In genomic region chr21:15679630-15680029, GRCh38 we compare ENCODE assay signal across 1 cellular context.
TF ChIP-seq lines count a peak whose summit lies in the region.

No MANE protein-coding gene starts in this region.

TF ChIP-seq in H1, 55 proteins besides CTCF, POLR2A, EP300 and RAD21 (continued from another document):
- TF ChIP-seq HDAC2 (IDR thresholded peaks at IDR 0.05; ENCODE audit: borderline replicate concordance in 1 of 2, low read depth in 2 of 2, low read length in 2 of 2) = no peak
- TF ChIP-seq USF2 (IDR thresholded peaks at IDR 0.05; ENCODE audit: low read length) = no peak
- no peak for TF ChIP-seq POU5F1 (IDR thresholded peaks at IDR 0.05; ENCODE audit: low read depth, low read length)
- TF ChIP-seq KDM5A (IDR thresholded peaks at IDR 0.05; ENCODE audit: low read length) = no peak
- TF ChIP-seq CREB1 (IDR thresholded peaks at IDR 0.05) = no peak
- TF ChIP-seq TBP (IDR thresholded peaks at IDR 0.05; ENCODE audit: low read depth, low read length) = no peak
- no peak for TF ChIP-seq KDM1A (IDR thresholded peaks at IDR 0.05; ENCODE audit: borderline replicate concordance, low read length)
- no peak for TF ChIP-seq EGR1 (IDR thresholded peaks at IDR 0.05; ENCODE audit: borderline replicate concordance, low read depth, low read length)
- no peak for TF ChIP-seq CBX5 (IDR thresholded peaks at IDR 0.05; ENCODE audit: low read depth, low read length)
- TF ChIP-seq SAP30 (IDR thresholded peaks at IDR 0.05; ENCODE audit: insufficient read depth, insufficient replicate concordance, low read length) = no peak
- no peak for TF ChIP-seq BCL11A (IDR thresholded peaks at IDR 0.05; ENCODE audit: low read depth in 2 of 2, low read length in 2 of 2)
- no peak for TF ChIP-seq RBBP5 (IDR thresholded peaks at IDR 0.05; ENCODE audit: borderline replicate concordance, low read depth, low read length)
- TF ChIP-seq BRCA1 (IDR thresholded peaks at IDR 0.05; ENCODE audit: low read depth, low read length) = no peak
- no peak for TF ChIP-seq MAFK (IDR thresholded peaks at IDR 0.05; ENCODE audit: low read depth, low read length)
TF ChIP-seq in H1: peak in this region for 0.
